ENCODE assay signal across 9 cellular contexts in the genomic region with DNA sequence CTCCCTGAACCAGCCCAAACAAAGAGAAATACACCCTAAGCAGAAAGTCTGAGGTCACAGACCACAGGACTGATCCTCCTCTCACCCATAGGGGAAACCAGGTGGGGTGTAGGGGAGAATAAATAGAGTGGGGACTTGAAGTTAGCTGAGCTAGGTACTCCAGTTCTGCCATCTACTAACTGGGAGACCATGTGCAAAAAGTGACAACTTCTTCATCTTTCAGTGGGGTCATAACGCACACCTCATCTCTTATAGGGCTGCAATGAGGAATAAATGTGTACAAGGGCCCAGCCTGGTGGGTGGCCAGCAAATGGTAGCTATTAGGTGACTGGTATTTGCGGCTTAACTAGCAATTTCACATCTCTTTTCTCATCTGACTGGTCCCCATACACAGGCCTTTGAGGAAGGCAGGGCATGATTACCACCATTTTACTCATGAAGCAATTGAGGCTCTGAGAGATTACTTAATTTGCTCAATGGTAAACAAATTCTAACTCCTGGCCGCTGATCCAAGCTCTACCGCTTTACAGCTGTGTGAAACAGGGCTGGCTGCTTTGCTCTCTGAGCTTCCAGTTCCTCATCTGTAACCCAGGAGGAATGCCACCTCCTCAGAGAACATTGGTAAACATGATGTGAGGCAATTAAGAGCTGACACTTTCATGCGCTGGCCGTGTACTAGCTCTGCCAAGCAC. TPM values are rescaled to one million over a fixed set of nuclear protein-coding genes. Genes with fewer than 3 reads are reported as not detected.
DNase-seq lines count a peak whose midpoint lies in the region; ATAC-seq and TF ChIP-seq lines count a peak whose summit lies in the region.
"Had no signal": no experiment of that assay in that cellular context is flagged by ENCODE, and none has a peak within 500 bp of the region (broad histone marks: within the 10 kb centered on the region; RNA-seq: fewer than 3 reads in every experiment).

No MANE protein-coding gene starts in this region.

- 93 to 94% methylated on average over 4 to 6 of the region's 6 CpGs for WGBS in endodermal cell (ENCODE audit: insufficient coverage in 1 of 2, insufficient read length in 1 of 2), 2 experiments

- H3K4me1 ChIP-seq in vagina (peaks cover 99% of the 10 kb centered on the region), endodermal cell (ENCODE audit: control insufficient read depth, insufficient read depth, low read length) (peaks cover 6% of the 10 kb centered on the region)

- DNase-seq in EH (ENCODE audit: low read depth) (peak; percentile 70), left lobe of liver (ENCODE audit: low spot score) (no peak), vagina (ENCODE audit: extremely low spot score in 2 of 2) (no peak), endodermal cell (no peak), NCI-H446 treated with DMSO at 0.1 percent for 48 hours (lab: John Stamatoyannopoulos, UW) (no peak)
- DNase-seq in activated T-helper 2 cell treated with anti-CD3 and anti-CD28 coated beads, Interferon-gamma antibody, Interleukin-2, Interleukin-4, amounts not matched to agents 10 μg/mL and 5 μg/mL and 100 μg/mL, durations not matched to agents 14 hours and 24 hours and 36 hours (ENCODE audit: low spot score) = no peak

- no peak for TF ChIP-seq CTCF in vagina (IDR thresholded peaks at IDR 0.05)
- no peak for TF ChIP-seq CTCF in endodermal cell (conservative IDR thresholded peaks at IDR 0.05)

- no peaks in the 10 kb centered on the region for H3K27me3 Mint-ChIP-seq in activated T-helper 2 cell treated with anti-CD3 and anti-CD28 coated beads, Interferon-gamma antibody, Interleukin-2, Interleukin-4, amounts not matched to agents 10 μg/mL and 5 μg/mL and 100 μg/mL, durations not matched to agents 14 hours and 24 hours and 36 hours (ENCODE audit: low read depth)
- no peaks in the 10 kb centered on the region for H3K27me3 Mint-ChIP-seq in endodermal cell (ENCODE audit: insufficient read depth)

- H3K4me3 ChIP-seq in vagina (no peak overlapping the region), endodermal cell (ENCODE audit: low read length) (no peak overlapping the region)

- no peak overlapping the region for H3K9ac ChIP-seq in endodermal cell (ENCODE audit: extremely low read depth, low read length, poor library complexity, severe bottlenecking)

- H3K4me3 Mint-ChIP-seq in activated T-helper 2 cell treated with anti-CD3 and anti-CD28 coated beads, Interferon-gamma antibody, Interleukin-2, Interleukin-4, amounts not matched to agents 10 μg/mL and 5 μg/mL and 100 μg/mL, durations not matched to agents 14 hours and 24 hours and 36 hours (ENCODE audit: low read depth) = peak overlapping the region; percentile 47
- no peak overlapping the region for H3K4me3 Mint-ChIP-seq in endodermal cell

- H3K27ac ChIP-seq in vagina (peak overlapping the region; percentile 87), endodermal cell (ENCODE audit: low read depth, low read length) (no peak overlapping the region)

- H3K9me3 Mint-ChIP-seq in activated T-helper 2 cell treated with anti-CD3 and anti-CD28 coated beads, Interferon-gamma antibody, Interleukin-2, Interleukin-4, amounts not matched to agents 10 μg/mL and 5 μg/mL and 100 μg/mL, durations not matched to agents 14 hours and 24 hours and 36 hours = no peaks in the 10 kb centered on the region
- H3K9me3 Mint-ChIP-seq in endodermal cell = no peaks in the 10 kb centered on the region

- TF ChIP-seq POLR2A in vagina (IDR thresholded peaks at IDR 0.05) = no peak

- peaks cover 33% of the 10 kb centered on the region for H3K36me3 Mint-ChIP-seq in activated T-helper 2 cell treated with anti-CD3 and anti-CD28 coated beads, Interferon-gamma antibody, Interleukin-2, Interleukin-4, amounts not matched to agents 10 μg/mL and 5 μg/mL and 100 μg/mL, durations not matched to agents 14 hours and 24 hours and 36 hours (ENCODE audit: low read depth)
- peaks cover 11% of the 10 kb centered on the region for H3K36me3 Mint-ChIP-seq in endodermal cell (ENCODE audit: low read depth)

- peaks cover 92% of the 10 kb centered on the region for H3K4me1 Mint-ChIP-seq in activated T-helper 2 cell treated with anti-CD3 and anti-CD28 coated beads, Interferon-gamma antibody, Interleukin-2, Interleukin-4, amounts not matched to agents 10 μg/mL and 5 μg/mL and 100 μg/mL, durations not matched to agents 14 hours and 24 hours and 36 hours (ENCODE audit: low read depth)
- peaks cover 18% of the 10 kb centered on the region for H3K4me1 Mint-ChIP-seq in endodermal cell

- no peaks in the 10 kb centered on the region for H3K9me3 ChIP-seq in vagina
- no peaks in the 10 kb centered on the region for H3K9me3 ChIP-seq in endodermal cell (ENCODE audit: control insufficient read depth, low read length)

- no peaks in the 10 kb centered on the region for H3K27me3 ChIP-seq in vagina
- no peaks in the 10 kb centered on the region for H3K27me3 ChIP-seq in endodermal cell (ENCODE audit: control insufficient read depth, insufficient read depth, low read length, poor library complexity, severe bottlenecking)

- intact Hi-C loops in activated T-helper 2 cell treated with anti-CD3 and anti-CD28 coated beads, Interferon-gamma antibody, Interleukin-2, Interleukin-4, amounts not matched to agents 10 μg/mL and 5 μg/mL and 100 μg/mL, durations not matched to agents 14 hours and 24 hours and 36 hours (cut with micrococcal nuclease) = loop anchor here (5.0 to 10.0 kb wide), 3 partner anchors 45 to 112 kb away; partner anchors contain the start of genes CCDC157, OSM and SF3A1
- intact Hi-C loops in vagina (cut with DNase I) = no loop called here

- peak overlapping the region; percentile 85 for H3K27ac Mint-ChIP-seq in activated T-helper 2 cell treated with anti-CD3 and anti-CD28 coated beads, Interferon-gamma antibody, Interleukin-2, Interleukin-4, amounts not matched to agents 10 μg/mL and 5 μg/mL and 100 μg/mL, durations not matched to agents 14 hours and 24 hours and 36 hours
- no peak overlapping the region for H3K27ac Mint-ChIP-seq in endodermal cell

- ATAC-seq in HG02852 (IDR thresholded peaks at IDR 0.05; ENCODE audit: unreplicated experiment) (peak; percentile 37), left lobe of liver (peak; percentile 48), HG03025 (IDR thresholded peaks at IDR 0.05; ENCODE audit: low FRiP score, unreplicated experiment) (no peak)

- no peaks in the 10 kb centered on the region for H3K36me3 ChIP-seq in vagina
- H3K36me3 ChIP-seq in endodermal cell (ENCODE audit: control insufficient read depth, insufficient read depth, low read length) = peaks cover under 1% of the 10 kb centered on the region

RNA-seq across cellular contexts. Expression of gene TBC1D10A, which starts 16.6 kb away (rescaled TPM):
- 26.8 and 29.4 TPM in 2 replicates for total RNA-seq in activated T-helper 2 cell treated with anti-CD3 and anti-CD28 coated beads, Interferon-gamma antibody, Interleukin-2, Interleukin-4, amounts not matched to agents 10 μg/mL and 5 μg/mL and 100 μg/mL, durations not matched to agents 14 hours and 24 hours and 36 hours
- 19.7 TPM for total RNA-seq in left lobe of liver
- total RNA-seq in vagina = 51.3 TPM
- total RNA-seq in endodermal cell = 10 to 100 TPM; 12.1 to 13.7 TPM
- polyA plus RNA-seq in endodermal cell (2013, experiment 1 of 2) = 7.3 TPM
- 6.9 TPM for polyA plus RNA-seq in endodermal cell (2013, experiment 2 of 2)

RNA-seq across cellular contexts. Expression of gene CASTOR1, which starts 20.8 kb away (rescaled TPM):
- 11.1 TPM in 2 replicates for total RNA-seq in activated T-helper 2 cell treated with anti-CD3 and anti-CD28 coated beads, Interferon-gamma antibody, Interleukin-2, Interleukin-4, amounts not matched to agents 10 μg/mL and 5 μg/mL and 100 μg/mL, durations not matched to agents 14 hours and 24 hours and 36 hours
- total RNA-seq in left lobe of liver (9.7 TPM), vagina (51.8 TPM), endodermal cell (10 to 100 TPM; 19.2 to 19.5 TPM)
- polyA plus RNA-seq in endodermal cell (2013, experiment 1 of 2) = 8.4 TPM
- polyA plus RNA-seq in endodermal cell (2013, experiment 2 of 2) = 10.1 TPM

RNA-seq across cellular contexts. Expression of gene OSM, which starts 43.5 kb away (rescaled TPM):
- 148 and 152 TPM in 2 replicates for total RNA-seq in activated T-helper 2 cell treated with anti-CD3 and anti-CD28 coated beads, Interferon-gamma antibody, Interleukin-2, Interleukin-4, amounts not matched to agents 10 μg/mL and 5 μg/mL and 100 μg/mL, durations not matched to agents 14 hours and 24 hours and 36 hours
- total RNA-seq in left lobe of liver = 0.10 TPM
- total RNA-seq in vagina = not detected
- not detected for total RNA-seq in endodermal cell
- polyA plus RNA-seq in endodermal cell (2013, experiment 1 of 2) = not detected
- not detected for polyA plus RNA-seq in endodermal cell (2013, experiment 2 of 2)
- total RNA-seq: glomerular endothelial cell had no signal

RNA-seq across cellular contexts. Expression of gene SF3A1, which starts 46.6 kb away (rescaled TPM):
- total RNA-seq in activated T-helper 2 cell treated with anti-CD3 and anti-CD28 coated beads, Interferon-gamma antibody, Interleukin-2, Interleukin-4, amounts not matched to agents 10 μg/mL and 5 μg/mL and 100 μg/mL, durations not matched to agents 14 hours and 24 hours and 36 hours = 287 and 325 TPM in 2 replicates
- total RNA-seq in left lobe of liver (73.3 TPM), vagina (78.3 TPM), endodermal cell (100 to 1,000 TPM; 191 to 195 TPM)
- 147 TPM for polyA plus RNA-seq in endodermal cell (2013, experiment 1 of 2)
- 128 TPM for polyA plus RNA-seq in endodermal cell (2013, experiment 2 of 2)

RNA-seq across cellular contexts. Expression of gene CCDC157, which starts 46.7 kb away (rescaled TPM):
- total RNA-seq in activated T-helper 2 cell treated with anti-CD3 and anti-CD28 coated beads, Interferon-gamma antibody, Interleukin-2, Interleukin-4, amounts not matched to agents 10 μg/mL and 5 μg/mL and 100 μg/mL, durations not matched to agents 14 hours and 24 hours and 36 hours = 3.2 and 4.3 TPM in 2 replicates
- total RNA-seq in left lobe of liver (0.78 TPM), vagina (4.2 TPM), endodermal cell (1 to 10 TPM; 6.1 to 7.2 TPM)
- 6.6 TPM for polyA plus RNA-seq in endodermal cell (2013, experiment 1 of 2)
- 4.5 TPM for polyA plus RNA-seq in endodermal cell (2013, experiment 2 of 2)

Comparison
In these comparisons a context has a peak if more than half of its experiments do, and no peak if none do; other contexts are left out.
1. RNA of gene OSM, which starts 43.5 kb away (total RNA-seq): 148 to 152 TPM in activated T-helper 2 cell treated with anti-CD3 and anti-CD28 coated beads, Interferon-gamma antibody, Interleukin-2, Interleukin-4, amounts not matched to agents 10 μg/mL and 5 μg/mL and 100 μg/mL, durations not matched to agents 14 hours and 24 hours and 36 hours; not detected in vagina (single experiment), 0.10 TPM in left lobe of liver (single experiment) and not detected in endodermal cell; every median in the first group is over 100 times any median in the second.